8 cellular contexts compared by ENCODE assay signal in genomic region chr14:50260511-50260910, GRCh38. TPM values are rescaled to one million over a fixed set of nuclear protein-coding genes. Genes with fewer than 3 reads are reported as not detected.
DNase-seq lines count a peak whose midpoint lies in the region; ATAC-seq and TF ChIP-seq lines count a peak whose summit lies in the region.

No MANE protein-coding gene starts in this region.

- peaks cover 6% of the 10 kb centered on the region for H3K36me3 Mint-ChIP-seq in activated T-cell treated with anti-CD3 and anti-CD28 coated beads, Interleukin-2, amount 50 U/mL, for 4 hours (ENCODE audit: insufficient read depth)
- peaks cover 24% of the 10 kb centered on the region for H3K36me3 Mint-ChIP-seq in activated T-cell treated with anti-CD3 and anti-CD28 coated beads, Interleukin-2, amount 50 U/mL, for 24 hours (ENCODE audit: low read depth)
- H3K36me3 Mint-ChIP-seq in activated CD8-positive, alpha-beta T cell treated with anti-CD3 and anti-CD28 coated beads for 36 hours (ENCODE audit: low read depth) = peaks cover 3% of the 10 kb centered on the region

- no peaks in the 10 kb centered on the region for H3K27me3 Mint-ChIP-seq in activated T-cell treated with anti-CD3 and anti-CD28 coated beads, Interleukin-2, amount 50 U/mL, for 4 hours (ENCODE audit: low read depth)
- H3K27me3 Mint-ChIP-seq in activated T-cell treated with anti-CD3 and anti-CD28 coated beads, Interleukin-2, amount 50 U/mL, for 24 hours = no peaks in the 10 kb centered on the region
- H3K27me3 Mint-ChIP-seq in activated CD8-positive, alpha-beta T cell treated with anti-CD3 and anti-CD28 coated beads for 36 hours = no peaks in the 10 kb centered on the region

- TF ChIP-seq POLR2A in upper lobe of left lung (IDR thresholded peaks at IDR 0.05) = no peak

- H3K27ac Mint-ChIP-seq in activated T-cell treated with anti-CD3 and anti-CD28 coated beads, Interleukin-2, amount 50 U/mL, for 24 hours = no peak overlapping the region
- no peak overlapping the region for H3K27ac Mint-ChIP-seq in activated CD8-positive, alpha-beta T cell treated with anti-CD3 and anti-CD28 coated beads for 36 hours

- DNase-seq in activated T-cell treated with anti-CD3 and anti-CD28 coated beads, Interleukin-2, amount 50 U/mL, for 4 hours = no peak
- DNase-seq in activated T-cell treated with anti-CD3 and anti-CD28 coated beads, Interleukin-2, amount 50 U/mL, for 24 hours = no peak
- DNase-seq in activated CD8-positive, alpha-beta T cell treated with anti-CD3 and anti-CD28 coated beads for 36 hours = peak; percentile 28
- peak; percentile 23 for DNase-seq in iPS DF 19.7 (ENCODE audit: low read depth, low spot score)
- no peak for DNase-seq in upper lobe of left lung
- no peak for DNase-seq in cortex of kidney (lab: John Stamatoyannopoulos, UW)
- DNase-seq in GF-D8 (lab: John Stamatoyannopoulos, UW) = no peak

- H3K4me3 Mint-ChIP-seq in activated T-cell treated with anti-CD3 and anti-CD28 coated beads, Interleukin-2, amount 50 U/mL, for 4 hours = no peak overlapping the region
- H3K4me3 Mint-ChIP-seq in activated T-cell treated with anti-CD3 and anti-CD28 coated beads, Interleukin-2, amount 50 U/mL, for 24 hours = no peak overlapping the region
- no peak overlapping the region for H3K4me3 Mint-ChIP-seq in activated CD8-positive, alpha-beta T cell treated with anti-CD3 and anti-CD28 coated beads for 36 hours

- TF ChIP-seq CTCF in activated CD8-positive, alpha-beta T cell treated with anti-CD3 and anti-CD28 coated beads for 36 hours (IDR thresholded peaks at IDR 0.05) = peak; percentile 47
- peak in 4 of 6 experiments; percentile 17 to 41 (median 38) for TF ChIP-seq CTCF in upper lobe of left lung (IDR thresholded peaks at IDR 0.05)

- H3K9me3 ChIP-seq in upper lobe of left lung = no peaks in the 10 kb centered on the region

- intact Hi-C loops in activated CD8-positive, alpha-beta T cell treated with anti-CD3 and anti-CD28 coated beads for 36 hours (cut with micrococcal nuclease) = no loop called here

- H3K36me3 ChIP-seq in upper lobe of left lung = peaks cover 0 to 6% (median 0%) of the 10 kb centered on the region in 4 donors

- 50 to 55% methylated on average over 3 of the region's 3 CpGs for WGBS in upper lobe of left lung, 2 donors

- CTCF ChIA-PET in activated CD8-positive, alpha-beta T cell treated with anti-CD3 and anti-CD28 coated beads for 36 hours (lab: Charles Lee) = interaction anchor here (0.6 to 2.1 kb wide), 7 partner anchors 9 to 409 kb away, joined by 3 to 5 read pairs (median 4); no protein-coding TSS in a partner anchor

- peaks cover 4% of the 10 kb centered on the region for H3K4me1 Mint-ChIP-seq in activated T-cell treated with anti-CD3 and anti-CD28 coated beads, Interleukin-2, amount 50 U/mL, for 4 hours (ENCODE audit: low read depth)
- peaks cover 2% of the 10 kb centered on the region for H3K4me1 Mint-ChIP-seq in activated T-cell treated with anti-CD3 and anti-CD28 coated beads, Interleukin-2, amount 50 U/mL, for 24 hours (ENCODE audit: low read depth)
- no peaks in the 10 kb centered on the region for H3K4me1 Mint-ChIP-seq in activated CD8-positive, alpha-beta T cell treated with anti-CD3 and anti-CD28 coated beads for 36 hours (ENCODE audit: low read depth)

- no peaks in the 10 kb centered on the region for H3K9me3 Mint-ChIP-seq in activated T-cell treated with anti-CD3 and anti-CD28 coated beads, Interleukin-2, amount 50 U/mL, for 4 hours
- H3K9me3 Mint-ChIP-seq in activated T-cell treated with anti-CD3 and anti-CD28 coated beads, Interleukin-2, amount 50 U/mL, for 24 hours = no peaks in the 10 kb centered on the region
- no peaks in the 10 kb centered on the region for H3K9me3 Mint-ChIP-seq in activated CD8-positive, alpha-beta T cell treated with anti-CD3 and anti-CD28 coated beads for 36 hours

- no peaks in the 10 kb centered on the region for H3K27me3 ChIP-seq in upper lobe of left lung

- no peak overlapping the region for H3K4me3 ChIP-seq in upper lobe of left lung

- H3K4me1 ChIP-seq in upper lobe of left lung = no peaks in the 10 kb centered on the region

- POLR2A ChIA-PET in activated CD8-positive, alpha-beta T cell treated with anti-CD3 and anti-CD28 coated beads for 36 hours (lab: Charles Lee) = no interaction called here

- no peak overlapping the region for H3K27ac ChIP-seq in upper lobe of left lung

- peak; percentile 32 to 51 for ATAC-seq in activated T-cell treated with anti-CD3 and anti-CD28 coated beads, Interleukin-2, amount 50 U/mL, for 4 hours
- ATAC-seq in activated CD8-positive, alpha-beta T cell treated with anti-CD3 and anti-CD28 coated beads for 36 hours = peak; percentile 51
- peak in 1 of 2 donors; percentile 64 for ATAC-seq in upper lobe of left lung (ENCODE audit: low FRiP score in 2 of 2)

- TF ChIP-seq EP300 in Ishikawa (IDR thresholded peaks at IDR 0.05; ENCODE audit: borderline replicate concordance) (no peak), upper lobe of left lung (IDR thresholded peaks at IDR 0.05) (no peak)

- peak; percentile 43 for TF ChIP-seq RAD21 in Ishikawa (IDR thresholded peaks at IDR 0.05; ENCODE audit: low read depth)

TF ChIP-seq in Ishikawa, 13 proteins besides CTCF, POLR2A, EP300 and RAD21:
- TF ChIP-seq EGR1 (IDR thresholded peaks at IDR 0.05) (no peak), REST (IDR thresholded peaks at IDR 0.05; ENCODE audit: low read depth) (no peak), CREB1 (IDR thresholded peaks at IDR 0.05; ENCODE audit: low read depth) (no peak), USF1 (IDR thresholded peaks at IDR 0.05) (no peak), TCF12 (IDR thresholded peaks at IDR 0.05; ENCODE audit: low read depth) (no peak), TAF1 (IDR thresholded peaks at IDR 0.05; ENCODE audit: low read depth) (no peak), YY1 (IDR thresholded peaks at IDR 0.05; ENCODE audit: low read depth) (no peak), CEBPB (IDR thresholded peaks at IDR 0.05) (no peak), NFIC (IDR thresholded peaks at IDR 0.05) (no peak), FOXM1 (IDR thresholded peaks at IDR 0.05; ENCODE audit: borderline replicate concordance, low read depth) (no peak), ZBTB7A (IDR thresholded peaks at IDR 0.05; ENCODE audit: low read depth) (no peak), MAX (IDR thresholded peaks at IDR 0.05) (no peak), TEAD4 (IDR thresholded peaks at IDR 0.05) (no peak)

RNA-seq across cellular contexts. Expression of gene SOS2, which starts 29.1 kb away (rescaled TPM):
- total RNA-seq in activated T-cell treated with anti-CD3 and anti-CD28 coated beads, Interleukin-2, amount 50 U/mL, for 4 hours = 10 to 100 TPM in 1 of 3 donors, 1 to 10 TPM in 2; 6.6 to 11.2 (median 8.3) TPM
- 10 to 100 TPM; 14.7 to 16.4 TPM for total RNA-seq in activated CD8-positive, alpha-beta T cell treated with anti-CD3 and anti-CD28 coated beads for 36 hours
- total RNA-seq in upper lobe of left lung = 10 to 100 TPM; 21.3 to 47.1 (median 29.6) TPM

RNA-seq across cellular contexts. Expression of gene L2HGDH, which starts 51.5 kb away (rescaled TPM):
- total RNA-seq in activated T-cell treated with anti-CD3 and anti-CD28 coated beads, Interleukin-2, amount 50 U/mL, for 4 hours = 10 to 100 TPM in 2 of 3 donors, 1 to 10 TPM in 1; 9.5 to 13.3 (median 12.7) TPM
- 10 to 100 TPM; 18.4 to 18.8 TPM for total RNA-seq in activated CD8-positive, alpha-beta T cell treated with anti-CD3 and anti-CD28 coated beads for 36 hours
- total RNA-seq in upper lobe of left lung = 10 to 100 TPM in 1 of 6 donors, 1 to 10 TPM in 5; 1.1 to 10.1 (median 4.6) TPM

RNA-seq across cellular contexts. Expression of gene DMAC2L, which starts 51.6 kb away (rescaled TPM):
- total RNA-seq in activated T-cell treated with anti-CD3 and anti-CD28 coated beads, Interleukin-2, amount 50 U/mL, for 4 hours = 10 to 100 TPM; 10.8 to 20.0 (median 17.1) TPM
- total RNA-seq in activated CD8-positive, alpha-beta T cell treated with anti-CD3 and anti-CD28 coated beads for 36 hours = 10 to 100 TPM; 15.5 to 17.6 TPM
- 10 to 100 TPM; 13.5 to 23.7 (median 21.6) TPM for total RNA-seq in upper lobe of left lung

Comparison
In these comparisons a context has a peak if more than half of its experiments do, and no peak if none do; other contexts are left out.
1. DNase-seq: peak in activated CD8-positive, alpha-beta T cell treated with anti-CD3 and anti-CD28 coated beads for 36 hours (single experiment) and iPS DF 19.7 (single experiment); none in activated T-cell treated with anti-CD3 and anti-CD28 coated beads, Interleukin-2, amount 50 U/mL, for 4 hours (single experiment), activated T-cell treated with anti-CD3 and anti-CD28 coated beads, Interleukin-2, amount 50 U/mL, for 24 hours (single experiment), upper lobe of left lung (0 of 2), cortex of kidney (single experiment) and GF-D8 (single experiment).